ENCODE assay signal across 16 cellular contexts in the genomic region with DNA sequence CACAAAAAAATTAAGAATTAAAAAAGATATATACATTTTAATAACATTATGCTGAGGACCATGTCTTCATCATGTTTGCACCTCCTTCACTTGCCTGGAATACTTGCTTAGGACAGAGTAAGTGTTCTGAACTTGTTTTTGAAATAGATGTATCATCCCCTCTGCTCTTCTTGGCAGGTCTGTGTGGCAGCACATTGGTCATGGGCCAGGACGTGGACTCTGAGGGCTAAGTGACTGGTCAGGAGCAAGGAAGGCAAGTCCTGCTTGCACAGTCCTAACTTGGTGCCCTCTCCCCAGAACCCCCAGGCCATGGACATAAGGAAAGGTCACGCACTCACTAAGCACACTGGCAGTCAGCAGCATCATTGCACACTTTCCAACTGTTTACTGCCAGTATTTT.
DNase-seq lines count a peak whose midpoint lies in the region; ATAC-seq and TF ChIP-seq lines count a peak whose summit lies in the region.
"Had no signal": no experiment of that assay in that cellular context is flagged by ENCODE, and none has a peak within 500 bp of the region (broad histone marks: within the 10 kb centered on the region; RNA-seq: fewer than 3 reads in every experiment).

No MANE protein-coding gene starts in this region.

- H2BK20ac ChIP-seq in H9 (ENCODE audit: low read depth, low read length, poor library complexity, severe bottlenecking): no peak overlapping the region

- no peak overlapping the region for H2BK12ac ChIP-seq in H9 (ENCODE audit: insufficient read length, low read depth, low read length)

- H2AK5ac ChIP-seq in H9 (ENCODE audit: insufficient read length, low read length): peak overlapping the region; percentile 70

- no peak overlapping the region for H2BK120ac ChIP-seq in H9 (ENCODE audit: low read depth, low read length, poor library complexity, severe bottlenecking)

- intact Hi-C loops in left ventricle myocardium superior (cut with micrococcal nuclease): no loop called here
- intact Hi-C loops in sciatic nerve (cut with DNase I): no loop called here

- no peak overlapping the region for H3K27ac ChIP-seq in H9 (ENCODE audit: insufficient read length, low read depth, low read length)
- H3K27ac ChIP-seq: C4-2B, GM23248 had no signal

- H3K9ac ChIP-seq in H9 (ENCODE audit: extremely low read depth, insufficient read length, low read length): no peak overlapping the region
- H3K9ac ChIP-seq: GM23248 had no signal

- no peaks in the 10 kb centered on the region; the same call in 1 of the 2 replicates for H3K4me1 ChIP-seq in H9 (ENCODE audit: insufficient read depth, low read length)
- H3K4me1 ChIP-seq: BE2C had no signal

- H2BK5ac ChIP-seq in H9 (ENCODE audit: insufficient read length, low read length): no peak overlapping the region

- no peak overlapping the region for H3K23ac ChIP-seq in H9 (ENCODE audit: insufficient read length, low read depth, low read length)

- H3K9me3 ChIP-seq in H9 (ENCODE audit: control insufficient read depth, low read depth, low read length): no peaks in the 10 kb centered on the region
- H3K9me3 ChIP-seq: BE2C had no signal

- H3K4me1 Mint-ChIP-seq in H9: peaks cover 25 to 27% of the 10 kb centered on the region in 2 experiments
- no peaks in the 10 kb centered on the region for H3K4me1 Mint-ChIP-seq in stimulated activated effector memory CD8-positive, alpha-beta T cell treated with anti-CD3 and anti-CD28 coated beads, Interleukin-12 subunit alpha, Interleukin-12 subunit beta, amount 100 ng/mL, for 72 hours

- no CpG with 5 or more reads among the region's 2 CpGs for WGBS in H9 (ENCODE audit: extremely low coverage, insufficient read length, low lambda C conversion rate)

- H3K9me3 Mint-ChIP-seq in H9: no peaks in the 10 kb centered on the region
- peaks cover 5% of the 10 kb centered on the region for H3K9me3 Mint-ChIP-seq in stimulated activated effector memory CD8-positive, alpha-beta T cell treated with anti-CD3 and anti-CD28 coated beads, Interleukin-12 subunit alpha, Interleukin-12 subunit beta, amount 100 ng/mL, for 72 hours
- H3K9me3 Mint-ChIP-seq: CD8-positive, alpha-beta T cell had no signal

- H3K27me3 ChIP-seq in H9 (ENCODE audit: insufficient read depth, low read length): no peaks in the 10 kb centered on the region
- H3K27me3 ChIP-seq: BE2C had no signal

- H4K8ac ChIP-seq in H9 (replicated peaks; ENCODE audit: insufficient read length, low read depth, low read length): no peak overlapping the region

- no peaks in the 10 kb centered on the region for H4K20me1 ChIP-seq in H9 (ENCODE audit: control insufficient read depth, insufficient read depth, insufficient read length)

- no peak overlapping the region for H3K18ac ChIP-seq in H9 (ENCODE audit: insufficient read length, low read depth, low read length)

- no peak for TF ChIP-seq CTCF in H9 (conservative IDR thresholded peaks at IDR 0.05)

- H3K4ac ChIP-seq in H9 (ENCODE audit: low read depth, low read length): no peak overlapping the region

- TF ChIP-seq POLR2A in GM18505 (IDR thresholded peaks at IDR 0.05; ENCODE audit: borderline replicate concordance, extremely low read depth, insufficient read depth, insufficient read length): no peak

- peak; percentile 72 for ATAC-seq in left ventricle myocardium superior
- ATAC-seq in sciatic nerve: peak; percentile 30
- ATAC-seq in stimulated activated effector memory CD8-positive, alpha-beta T cell treated with anti-CD3 and anti-CD28 coated beads, Interleukin-12 subunit alpha, Interleukin-12 subunit beta, amount 100 ng/mL, for 72 hours: no peak
- ATAC-seq in GM18505 (IDR thresholded peaks at IDR 0.05; ENCODE audit: unreplicated experiment): no peak
- ATAC-seq: CD8-positive, alpha-beta T cell had no signal

- no peak overlapping the region for H3K4me3 Mint-ChIP-seq in H9
- H3K4me3 Mint-ChIP-seq in stimulated activated effector memory CD8-positive, alpha-beta T cell treated with anti-CD3 and anti-CD28 coated beads, Interleukin-12 subunit alpha, Interleukin-12 subunit beta, amount 100 ng/mL, for 72 hours: no peak overlapping the region
- H3K4me3 Mint-ChIP-seq: CD8-positive, alpha-beta T cell had no signal

- no peaks in the 10 kb centered on the region for H3K36me3 Mint-ChIP-seq in H9 (ENCODE audit: insufficient read depth in 1 of 3, low read depth in 3 of 3)
- H3K36me3 Mint-ChIP-seq in stimulated activated effector memory CD8-positive, alpha-beta T cell treated with anti-CD3 and anti-CD28 coated beads, Interleukin-12 subunit alpha, Interleukin-12 subunit beta, amount 100 ng/mL, for 72 hours: no peaks in the 10 kb centered on the region
- H3K36me3 Mint-ChIP-seq: CD8-positive, alpha-beta T cell had no signal

- H2BK15ac ChIP-seq in H9 (ENCODE audit: low read depth, low read length): no peak overlapping the region

- H4K5ac ChIP-seq in H9 (ENCODE audit: insufficient read length, low read depth, low read length): no peak overlapping the region

- no peak overlapping the region for H3T11ph ChIP-seq in H9 (ENCODE audit: low read length)

- no peaks in the 10 kb centered on the region for H3K27me3 Mint-ChIP-seq in H9 (ENCODE audit: low read depth)

- no peak overlapping the region for H4K91ac ChIP-seq in H9 (ENCODE audit: insufficient read length, low read depth, low read length)

- no peak overlapping the region for H2AFZ ChIP-seq in H9 (ENCODE audit: low read length)
- H2AFZ ChIP-seq: GM23248 had no signal

- no peak overlapping the region for H3K56ac ChIP-seq in H9 (ENCODE audit: insufficient read length, low read depth, low read length)

- no peaks in the 10 kb centered on the region for H3K23me2 ChIP-seq in H9 (ENCODE audit: insufficient read length, low read depth, low read length, poor library complexity, severe bottlenecking)

- H3K4me2 ChIP-seq in H9 (ENCODE audit: insufficient read depth, insufficient read length, low read length): no peak overlapping the region

- DNase-seq in H9 (no peak), fibroblast of gingiva (ENCODE audit: low read depth) (peak; percentile 1), left ventricle myocardium superior (peak; percentile 40), sciatic nerve (ENCODE audit: low spot score) (no peak), NOMO-1 treated with dmso at 0.1 percent for 144 hours (lab: John Stamatoyannopoulos, UW; ENCODE audit: unreplicated experiment) (no peak), CD1c-positive myeloid dendritic cell (ENCODE audit: extremely low spot score) (no peak)
- DNase-seq in stimulated activated effector memory CD8-positive, alpha-beta T cell treated with anti-CD3 and anti-CD28 coated beads, Interleukin-12 subunit alpha, Interleukin-12 subunit beta, amount 100 ng/mL, for 72 hours (ENCODE audit: low spot score in 2 of 2): no peak
- DNase-seq: BE2C; CD8-positive, alpha-beta T cell; COR-L47; DND-41; GF-D8; GM23248; IMR-90 had no signal

- H3K27ac Mint-ChIP-seq in H9: no peak overlapping the region
- H3K27ac Mint-ChIP-seq in stimulated activated effector memory CD8-positive, alpha-beta T cell treated with anti-CD3 and anti-CD28 coated beads, Interleukin-12 subunit alpha, Interleukin-12 subunit beta, amount 100 ng/mL, for 72 hours: no peak overlapping the region
- H3K27ac Mint-ChIP-seq: CD8-positive, alpha-beta T cell had no signal

- no peaks in the 10 kb centered on the region for H3K79me2 ChIP-seq in H9 (ENCODE audit: insufficient read depth, low read length)

- H3K79me1 ChIP-seq in H9 (ENCODE audit: insufficient read depth, low read depth, low read length, poor library complexity, severe bottlenecking): no peaks in the 10 kb centered on the region

- no peak overlapping the region; the same call in 1 of the 2 replicates for H3K14ac ChIP-seq in H9 (ENCODE audit: insufficient read depth, low read length)

Comparison
In these comparisons a context has a peak if more than half of its experiments do, and no peak if none do; other contexts are left out.
1. DNase-seq: peak in fibroblast of gingiva (single experiment) and left ventricle myocardium superior (single experiment); none in H9 (single experiment), sciatic nerve (single experiment), stimulated activated effector memory CD8-positive, alpha-beta T cell treated with anti-CD3 and anti-CD28 coated beads, Interleukin-12 subunit alpha, Interleukin-12 subunit beta, amount 100 ng/mL, for 72 hours (0 of 2), NOMO-1 treated with dmso at 0.1 percent for 144 hours (single experiment) and CD1c-positive myeloid dendritic cell (single experiment).
2. ATAC-seq: peak in left ventricle myocardium superior (single experiment) and sciatic nerve (single experiment); none in stimulated activated effector memory CD8-positive, alpha-beta T cell treated with anti-CD3 and anti-CD28 coated beads, Interleukin-12 subunit alpha, Interleukin-12 subunit beta, amount 100 ng/mL, for 72 hours (single experiment) and GM18505 (single experiment).